16 cellular contexts compared by ENCODE assay signal in the genomic region with DNA sequence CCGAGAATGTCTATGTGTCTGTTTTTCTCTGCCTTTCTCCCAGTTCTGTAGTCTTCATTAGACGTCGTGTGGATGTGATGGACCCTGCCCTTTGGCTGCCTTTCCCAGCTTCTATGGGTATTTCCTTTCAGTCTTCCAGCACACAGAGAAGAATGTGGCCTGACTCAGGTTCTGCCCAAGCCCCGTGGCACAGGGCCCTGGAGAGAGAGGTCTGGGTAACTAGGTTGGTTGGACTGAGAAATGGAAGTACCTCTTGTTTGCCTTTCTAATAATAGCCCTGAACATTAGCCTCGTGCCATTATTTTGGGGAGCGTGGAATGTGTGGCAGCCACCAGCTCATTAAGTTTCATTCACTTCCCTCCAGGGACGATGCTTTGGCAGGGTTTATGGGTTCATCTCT. TPM values are rescaled to one million over a fixed set of nuclear protein-coding genes. Genes with fewer than 3 reads are reported as not detected.
DNase-seq lines count a peak whose midpoint lies in the region; ATAC-seq, FAIRE-seq and TF ChIP-seq lines count a peak whose summit lies in the region.
"Had no signal": no experiment of that assay in that cellular context is flagged by ENCODE, and none has a peak within 500 bp of the region (broad histone marks: within the 10 kb centered on the region; RNA-seq: fewer than 3 reads in every experiment).

No MANE protein-coding gene starts in this region.

- H3K9me3 Mint-ChIP-seq in GM23338: no peaks in the 10 kb centered on the region
- H3K9me3 Mint-ChIP-seq in astrocyte (ENCODE audit: unreplicated experiment): no peaks in the 10 kb centered on the region
- H3K9me3 Mint-ChIP-seq: T-helper 1 cell treated with Interleukin-12 subunit alpha and Interleukin-12 subunit beta and Interleukin-4 antibody, amounts not matched to agents 30 μg/mL and 1 μg/mL, for 36 hours had no signal

- CTCF ChIA-PET in GM10248 (lab: Yijun Ruan, JAX): interaction anchor here (1.7 to 8.9 kb wide), 3 partner anchors 8 to 42 kb away, joined by 4 to 77 read pairs (median 5); no protein-coding TSS in a partner anchor

- H3K79me2 ChIP-seq in GM23338 (replicated peaks; ENCODE audit: insufficient read depth) (peaks cover 18% of the 10 kb centered on the region), astrocyte (ENCODE audit: insufficient read depth, low read length) (peaks cover 78% of the 10 kb centered on the region)

- H3F3A ChIP-seq in GM23338 (replicated peaks; ENCODE audit: low read depth): peaks cover 21% of the 10 kb centered on the region; the same call in 1 of the 2 replicates

- H3K9me2 ChIP-seq in GM23338 (ENCODE audit: insufficient read depth): no peaks in the 10 kb centered on the region

- H3K27me3 Mint-ChIP-seq in GM23338 (ENCODE audit: insufficient read depth, low read depth, poor library complexity): peaks cover 2% of the 10 kb centered on the region
- no peaks in the 10 kb centered on the region for H3K27me3 Mint-ChIP-seq in astrocyte (ENCODE audit: low read depth, unreplicated experiment)

- no peak overlapping the region for H2AFZ ChIP-seq in GM23338
- no peak overlapping the region for H2AFZ ChIP-seq in astrocyte (ENCODE audit: low read depth, low read length)

- H3K4me1 Mint-ChIP-seq in GM23338 (peaks cover 59% of the 10 kb centered on the region), astrocyte (ENCODE audit: low read depth, unreplicated experiment) (peaks cover 39% of the 10 kb centered on the region)

- H3K4me2 ChIP-seq in GM23338 (peak overlapping the region; percentile 99; the same call in 1 of the 2 replicates), astrocyte (ENCODE audit: low read length) (peak overlapping the region; percentile 98)

- H3K4me3 Mint-ChIP-seq in GM23338 (no peak overlapping the region; the same call in 2 of the 3 replicates), astrocyte (ENCODE audit: unreplicated experiment) (no peak overlapping the region)

- H3K36me3 Mint-ChIP-seq in GM23338 (ENCODE audit: low read depth) (no peaks in the 10 kb centered on the region), astrocyte (ENCODE audit: low read depth, unreplicated experiment) (peaks cover 7% of the 10 kb centered on the region)

- intact Hi-C loops in left lung (cut with DNase I): no loop called here

- no peak for ATAC-seq in GM23338
- ATAC-seq in left lung: peak; percentile 12
- no peak for ATAC-seq in GM18873 (IDR thresholded peaks at IDR 0.05; ENCODE audit: low FRiP score, unreplicated experiment)
- no peak for ATAC-seq in HG03135 (IDR thresholded peaks at IDR 0.05; ENCODE audit: unreplicated experiment)

- peaks cover 67% of the 10 kb centered on the region for H3K4me1 ChIP-seq in GM23338 (ENCODE audit: insufficient read depth)
- H3K4me1 ChIP-seq in astrocyte (ENCODE audit: insufficient read depth, low read length): peaks cover 47% of the 10 kb centered on the region
- H3K4me1 ChIP-seq in left lung: peaks cover 52 to 72% of the 10 kb centered on the region in 2 donors
- H3K4me1 ChIP-seq in skeletal muscle tissue (ENCODE audit: control insufficient read depth in 3 of 3, insufficient read depth in 3 of 3, low read length in 3 of 3): peaks cover 64 to 77% (median 69%) of the 10 kb centered on the region in 3 donors

- H3K36me3 ChIP-seq in GM23338 (ENCODE audit: insufficient read depth): 0 out of 2 replicates have a peak, but pooled peaks cover 12% of the 10 kb centered on the region
- H3K36me3 ChIP-seq in astrocyte (ENCODE audit: insufficient read depth, low read length): no peaks in the 10 kb centered on the region
- H3K36me3 ChIP-seq in left lung: peaks cover 0 to 18% of the 10 kb centered on the region in 2 donors
- peaks cover 10 to 14% (median 11%) of the 10 kb centered on the region in 3 donors for H3K36me3 ChIP-seq in skeletal muscle tissue (ENCODE audit: control insufficient read depth in 3 of 3, insufficient read depth in 3 of 3, low read length in 3 of 3)

- no peak for FAIRE-seq in astrocyte (lab: Jason Lieb, UNC)

- H3K4me3 ChIP-seq in GM23338 (no peak overlapping the region), astrocyte (ENCODE audit: insufficient read depth, low read depth, low read length) (no peak overlapping the region), left lung (no peak overlapping the region), skeletal muscle tissue (ENCODE audit: low read length in 3 of 3) (peak overlapping the region in 2 of 3 donors; percentile 13 to 23)

- H3K27me3 ChIP-seq in GM23338 (ENCODE audit: insufficient read depth) (no peaks in the 10 kb centered on the region), astrocyte (ENCODE audit: insufficient read depth, low read length) (no peaks in the 10 kb centered on the region), left lung (no peaks in the 10 kb centered on the region), skeletal muscle tissue (ENCODE audit: control insufficient read depth in 3 of 3, insufficient read depth in 3 of 3, low read length in 3 of 3) (no peaks in the 10 kb centered on the region)

- DNase-seq in GM23338 (ENCODE audit: low spot score) (no peak), astrocyte (ENCODE audit: low read depth) (no peak), left lung (peak in 1 of 2 donors; percentile 55), GM10248 (ENCODE audit: extremely low spot score) (no peak), occipital lobe (lab: John Stamatoyannopoulos, UW) (no peak)
- DNase-seq: activated CD4-positive, alpha-beta T cell treated with anti-CD3 and anti-CD28 coated beads, Interleukin-2, amount 50 U/mL, for 4 hours; Caco-2; central memory CD4-positive, alpha-beta T cell; erythroblast; KG1; NCI-H526 treated with DMSO at 0.1 percent for 48 hours; substantia nigra had no signal

- H3K27ac Mint-ChIP-seq in GM23338: no peak overlapping the region
- no peak overlapping the region for H3K27ac Mint-ChIP-seq in astrocyte (ENCODE audit: unreplicated experiment)
- H3K27ac Mint-ChIP-seq: T-helper 1 cell treated with Interleukin-12 subunit alpha and Interleukin-12 subunit beta and Interleukin-4 antibody, amounts not matched to agents 30 μg/mL and 1 μg/mL, for 36 hours had no signal

- no peak for TF ChIP-seq CTCF in GM23338 (conservative IDR thresholded peaks at IDR 0.05; ENCODE audit: low read depth in 2 of 2)
- no peak for TF ChIP-seq CTCF in astrocyte (IDR thresholded peaks at IDR 0.05; ENCODE audit: insufficient read depth, low read depth, low read length)
- TF ChIP-seq CTCF in left lung (IDR thresholded peaks at IDR 0.05): no peak
- TF ChIP-seq CTCF in GM10248 (IDR thresholded peaks at IDR 0.05; ENCODE audit: control extremely low read depth, extremely low read depth, low read depth, missing control alignments): no peak

- H3K27ac ChIP-seq in GM23338 (ENCODE audit: low read depth) (no peak overlapping the region), astrocyte (ENCODE audit: low read depth, low read length) (no peak overlapping the region), left lung (peak overlapping the region; percentile 33 to 61), skeletal muscle tissue (ENCODE audit: low read depth, low read length) (peak overlapping the region; percentile 97)

- POLR2A ChIA-PET in GM10248 (lab: Yijun Ruan, JAX): interaction anchor here (0.6 kb wide), 1 partner anchor 100 kb away, joined by 4 read pairs; a partner anchor contains a TSS

- H4K20me1 ChIP-seq in GM23338 (replicated peaks; ENCODE audit: insufficient read depth): 0 out of 2 replicates have a peak, but pooled peaks cover 4% of the 10 kb centered on the region
- peaks cover 69% of the 10 kb centered on the region for H4K20me1 ChIP-seq in astrocyte (ENCODE audit: insufficient read depth, low read length)

- H3K9ac ChIP-seq in astrocyte (ENCODE audit: low read length) (no peak overlapping the region), skeletal muscle tissue (ENCODE audit: low read depth in 1 of 3, low read length in 3 of 3) (peak overlapping the region in 2 of 3 donors; percentile 24 to 60)

- H3K9me3 ChIP-seq in astrocyte (ENCODE audit: insufficient read depth, low read depth, low read length): no peaks in the 10 kb centered on the region
- H3K9me3 ChIP-seq in left lung: no peaks in the 10 kb centered on the region
- no peaks in the 10 kb centered on the region for H3K9me3 ChIP-seq in skeletal muscle tissue (ENCODE audit: control insufficient read depth in 3 of 3, low read length in 3 of 3)
- H3K9me3 ChIP-seq: Caco-2 had no signal

TF ChIP-seq in GM23338, 12 proteins besides CTCF, POLR2A, EP300 and RAD21 (continues in another document):
- TF ChIP-seq NANOG (IDR thresholded peaks at IDR 0.05; ENCODE audit: borderline replicate concordance): no peak
- TF ChIP-seq EZH2 (IDR thresholded peaks at IDR 0.05; ENCODE audit: low read depth, unreplicated experiment): no peak
- no peak for TF ChIP-seq ZNF114 (CRISPR knock-in tag; IDR thresholded peaks at IDR 0.05)
- no peak for TF ChIP-seq POLR2AphosphoS5 (IDR thresholded peaks at IDR 0.05; ENCODE audit: low read depth)

RNA-seq across cellular contexts. Expression of a gene that starts 3.9 kb away (rescaled TPM):
- 7.8 and 10.4 TPM in 2 replicates for total RNA-seq in GM23338 (2014; rRNA removed; shearing (Covaris generic))
- 4.1 and 4.9 TPM in 2 replicates for polyA plus RNA-seq in GM23338 (2016; fragmentation: Nextera tagmentation; extraction: Ambion mirVana)
- total RNA-seq in astrocyte (16.0 and 16.9 TPM in 2 replicates), left lung (10 to 100 TPM; 15.9 to 20.0 TPM), skeletal muscle tissue (9.4 TPM), occipital lobe (7.3 TPM)

RNA-seq across cellular contexts. Expression of a gene that starts 29.8 kb away (rescaled TPM):
- not detected in 2 replicates for total RNA-seq in GM23338 (2014; rRNA removed; shearing (Covaris generic))
- not detected in 2 replicates for polyA plus RNA-seq in GM23338 (2016; fragmentation: Nextera tagmentation; extraction: Ambion mirVana)
- total RNA-seq in astrocyte (7.1 and 8.3 TPM in 2 replicates), left lung (10 to 100 TPM; 19.4 to 66.4 TPM), skeletal muscle tissue (7.8 TPM), occipital lobe (3.1 TPM)
- total RNA-seq: Caco-2 had no signal

RNA-seq across cellular contexts. Expression of a gene that starts 45.7 kb away (rescaled TPM):
- total RNA-seq in GM23338 (2014; rRNA removed; shearing (Covaris generic)): 35.9 and 39.4 TPM in 2 replicates
- 18.6 and 19.3 TPM in 2 replicates for polyA plus RNA-seq in GM23338 (2016; fragmentation: Nextera tagmentation; extraction: Ambion mirVana)
- total RNA-seq in astrocyte: 27.6 and 30.9 TPM in 2 replicates
- total RNA-seq in left lung: 10 to 100 TPM; 33.1 to 43.4 TPM
- total RNA-seq in skeletal muscle tissue: 25.1 TPM
- total RNA-seq in occipital lobe: 174 TPM

Comparison
In these comparisons a context has a peak if more than half of its experiments do, and no peak if none do; other contexts are left out.
1. H3K27ac ChIP-seq: peak in left lung (2 of 2) and skeletal muscle tissue (single experiment); none in GM23338 (single experiment) and astrocyte (single experiment).
2. H3K4me3 ChIP-seq: peak in skeletal muscle tissue (2 of 3); none in GM23338 (single experiment), astrocyte (single experiment) and left lung (0 of 2).